Comparison of ENCODE assay signal across 8 cellular contexts in the genomic region with DNA sequence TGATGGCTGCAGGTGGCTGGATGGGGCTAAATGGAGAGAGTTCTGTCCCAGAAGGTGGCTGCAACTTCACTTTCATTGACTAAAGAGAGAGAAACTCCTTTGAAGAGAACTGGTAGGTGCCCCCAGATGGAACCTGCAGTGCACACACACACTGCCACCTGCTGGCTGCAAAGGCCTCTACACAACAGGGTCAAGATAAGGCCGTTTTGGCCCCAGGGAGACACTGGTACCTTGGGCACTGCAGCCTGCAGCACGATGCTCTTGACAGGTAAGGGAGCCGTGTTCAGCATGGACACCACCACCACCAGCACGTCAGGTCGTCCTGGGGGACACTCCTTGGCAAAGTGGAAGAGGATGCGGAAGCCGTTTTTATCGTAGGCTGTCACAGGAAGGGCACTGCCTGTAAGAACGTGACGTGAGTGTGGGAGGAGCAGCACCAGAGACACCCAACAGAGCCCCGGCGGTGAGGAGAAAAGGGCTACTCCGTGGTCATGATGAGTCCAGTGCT. TPM values are rescaled to one million over a fixed set of nuclear protein-coding genes. Genes with fewer than 3 reads are reported as not detected.
DNase-seq lines count a peak whose midpoint lies in the region; ATAC-seq and TF ChIP-seq lines count a peak whose summit lies in the region.

No MANE protein-coding gene starts in this region.

- TF ChIP-seq POLR2A in GM18505 (IDR thresholded peaks at IDR 0.05; ENCODE audit: borderline replicate concordance, extremely low read depth, insufficient read depth, insufficient read length): no peak

- peak; percentile 70 for DNase-seq in EL
- peak; percentile 64 for DNase-seq in Jurkat, Clone E6-1 (ENCODE audit: low read depth, low spot score)
- DNase-seq in RWPE1 (ENCODE audit: low spot score): peak; percentile 68
- DNase-seq in activated effector memory CD4-positive, alpha-beta T cell treated with anti-CD3 and anti-CD28 coated beads, Interleukin-2, amount 50 U/mL, for 16 hours: peak; percentile 88
- DNase-seq in foreskin fibroblast: peak; percentile 51 to 81

- H3K4me1 ChIP-seq in parathyroid adenoma: no peaks in the 10 kb centered on the region

- H3K27ac ChIP-seq in RWPE1 (peak overlapping the region; percentile 51), parathyroid adenoma (peak overlapping the region; percentile 19)

- H3K27me3 ChIP-seq in parathyroid adenoma (ENCODE audit: control insufficient read depth, insufficient read depth, low read length): no peaks in the 10 kb centered on the region

- H2AFZ ChIP-seq in parathyroid adenoma: no peak overlapping the region

- H3K9ac ChIP-seq in parathyroid adenoma: no peak overlapping the region

- no peaks in the 10 kb centered on the region for H3K9me3 ChIP-seq in parathyroid adenoma (ENCODE audit: control insufficient read depth, low read length)

- peak; percentile 90 for TF ChIP-seq CTCF in RWPE1 (conservative IDR thresholded peaks at IDR 0.05; ENCODE audit: low read depth)
- peak; percentile 88 for TF ChIP-seq CTCF in foreskin fibroblast (IDR thresholded peaks at IDR 0.05; ENCODE audit: low read depth, low read length)
- TF ChIP-seq CTCF in parathyroid adenoma (IDR thresholded peaks at IDR 0.05): peak; percentile 82

- POLR2A ChIA-PET in RWPE1 (lab: Yijun Ruan, JAX; ENCODE audit: low non-redundant PET): interaction anchor here (0.6 kb wide), 1 partner anchor 119 kb away, joined by 4 read pairs; no protein-coding TSS in a partner anchor

- H3K79me2 ChIP-seq in parathyroid adenoma: no peaks in the 10 kb centered on the region

- no peaks in the 10 kb centered on the region for H3K36me3 ChIP-seq in parathyroid adenoma (ENCODE audit: control insufficient read depth, insufficient read depth, low read length)

- H3K4me2 ChIP-seq in parathyroid adenoma (ENCODE audit: low read length): no peak overlapping the region

- CTCF ChIA-PET in RWPE1 (lab: Yijun Ruan, JAX): interaction anchor here (0.8 to 2.6 kb wide), 4 partner anchors 19 to 283 kb away, joined by 3 to 15 read pairs (median 4); a partner anchor contains a TSS

- ATAC-seq in HG03521 (IDR thresholded peaks at IDR 0.05; ENCODE audit: unreplicated experiment): no peak
- no peak for ATAC-seq in GM18505 (IDR thresholded peaks at IDR 0.05; ENCODE audit: unreplicated experiment)

- H3K4me3 ChIP-seq in Jurkat, Clone E6-1 (ENCODE audit: low read length): no peak overlapping the region
- H3K4me3 ChIP-seq in foreskin fibroblast (ENCODE audit: low read depth in 1 of 2, low read length in 2 of 2): no peak overlapping the region
- H3K4me3 ChIP-seq in parathyroid adenoma (ENCODE audit: low read depth, low read length): no peak overlapping the region

RNA-seq across cellular contexts. Expression of a gene that starts 22.7 kb away (rescaled TPM):
- 50.1 TPM for polyA plus RNA-seq in Jurkat, Clone E6-1 (2012; ENCODE audit: insufficient read depth, insufficient read length)

RNA-seq across cellular contexts. Expression of a gene that starts 22.9 kb away (rescaled TPM):
- 157 TPM for polyA plus RNA-seq in Jurkat, Clone E6-1 (2012; ENCODE audit: insufficient read depth, insufficient read length)

RNA-seq across cellular contexts. Expression of a gene that starts 32.3 kb away (rescaled TPM):
- 75.8 TPM for polyA plus RNA-seq in Jurkat, Clone E6-1 (2012; ENCODE audit: insufficient read depth, insufficient read length)

RNA-seq across cellular contexts. Expression of a gene that starts 33.3 kb away (rescaled TPM):
- polyA plus RNA-seq in Jurkat, Clone E6-1 (2012; ENCODE audit: insufficient read depth, insufficient read length): 119 TPM

RNA-seq across cellular contexts. Expression of a gene that starts 50.5 kb away (rescaled TPM):
- 68.9 TPM for polyA plus RNA-seq in Jurkat, Clone E6-1 (2012; ENCODE audit: insufficient read depth, insufficient read length)
